18 cellular contexts compared by ENCODE assay signal in genomic region chr6:17289491-17290106, GRCh38. TPM values are rescaled to one million over a fixed set of nuclear protein-coding genes. Genes with fewer than 3 reads are reported as not detected.
DNase-seq lines count a peak whose midpoint lies in the region; ATAC-seq and TF ChIP-seq lines count a peak whose summit lies in the region.
"Had no signal": no experiment of that assay in that cellular context is flagged by ENCODE, and none has a peak within 500 bp of the region (broad histone marks: within the 10 kb centered on the region; RNA-seq: fewer than 3 reads in every experiment).

No MANE protein-coding gene starts in this region.

- H3K27me3 Mint-ChIP-seq in CD8-positive, alpha-beta T cell (ENCODE audit: low read depth), result peaks cover 21% of the 10 kb centered on the region
- H3K27me3 Mint-ChIP-seq: activated naive CD4-positive, alpha-beta T cell treated with anti-CD3 and anti-CD28 coated beads, Interleukin-2, amount 10 ng/mL, durations not matched to agents 7 days and 5 days had no signal

- TF ChIP-seq CTCF in esophagus squamous epithelium (IDR thresholded peaks at IDR 0.05) (no peak), suprapubic skin (IDR thresholded peaks at IDR 0.05) (no peak), mammary epithelial cell (conservative IDR thresholded peaks at IDR 0.05 in 1 of 2, IDR thresholded peaks at IDR 0.05 in 1 of 2; ENCODE audit: extremely low read depth in 1 of 2, insufficient read depth in 1 of 2, low read depth in 1 of 2, low read length in 2 of 2) (no peak)
- TF ChIP-seq CTCF in CD8-positive, alpha-beta T cell (IDR thresholded peaks at IDR 0.05), result no peak

- dilution Hi-C loops in mammary epithelial cell (cut with HindIII; ENCODE audit: low sequenced_read_pairs), result no loop called here

- no peaks in the 10 kb centered on the region for H3K36me3 Mint-ChIP-seq in CD8-positive, alpha-beta T cell
- H3K36me3 Mint-ChIP-seq: activated naive CD4-positive, alpha-beta T cell treated with anti-CD3 and anti-CD28 coated beads, Interleukin-2, amount 10 ng/mL, durations not matched to agents 7 days and 5 days; naive thymus-derived CD8-positive, alpha-beta T cell had no signal

- peak; percentile 79 for DNase-seq in NCI-H187 treated with DMSO at 0.1 percent for 48 hours (lab: John Stamatoyannopoulos, UW)
- no peak for DNase-seq in esophagus squamous epithelium (lab: John Stamatoyannopoulos, UW)
- DNase-seq in suprapubic skin (ENCODE audit: low spot score in 2 of 2), result no peak
- no peak for DNase-seq in NCI-H748 treated with DMSO at 0.1 percent for 48 hours (lab: John Stamatoyannopoulos, UW)
- no peak for DNase-seq in mammary epithelial cell
- no peak for DNase-seq in CD8-positive, alpha-beta T cell
- no peak for DNase-seq in stimulated activated CD4-positive, alpha-beta T cell treated with anti-CD3 and anti-CD28 coated beads, Interleukin-1b, Interleukin-23, amount 100 ng/mL, for 48 hours
- DNase-seq: activated CD8-positive, alpha-beta memory T cell treated with anti-CD3 and anti-CD28 coated beads for 24 hours; activated naive CD4-positive, alpha-beta T cell treated with anti-CD3 and anti-CD28 coated beads, Interleukin-2, amount 10 ng/mL, durations not matched to agents 7 days and 5 days; BE2C; DND-41; naive thymus-derived CD8-positive, alpha-beta T cell; NCI-H1436; NCI-H774; SHP77 treated with DMSO at 0.1 percent for 48 hours had no signal

- H3K79me2 ChIP-seq in mammary epithelial cell (ENCODE audit: insufficient read depth, low read length), result no peaks in the 10 kb centered on the region

- WGBS in esophagus squamous epithelium, 2 donors, result 55 to 68% methylated on average over 4 to 12 of the region's 13 CpGs
- WGBS in suprapubic skin, result 62% methylated on average over 13 of the region's 13 CpGs
- 81% methylated on average over 12 of the region's 13 CpGs for WGBS in mammary epithelial cell (ENCODE audit: low coverage, missing lambda C conversion rate)

- H2AFZ ChIP-seq in mammary epithelial cell (ENCODE audit: low read depth, low read length), result no peak overlapping the region

- H3K4me1 Mint-ChIP-seq in CD8-positive, alpha-beta T cell (ENCODE audit: low read depth), result no peaks in the 10 kb centered on the region
- H3K4me1 Mint-ChIP-seq: activated naive CD4-positive, alpha-beta T cell treated with anti-CD3 and anti-CD28 coated beads, Interleukin-2, amount 10 ng/mL, durations not matched to agents 7 days and 5 days; naive thymus-derived CD8-positive, alpha-beta T cell had no signal

- H3K4me1 ChIP-seq in esophagus squamous epithelium (no peaks in the 10 kb centered on the region), mucosa of rectum (ENCODE audit: control insufficient read depth in 2 of 2, insufficient read depth in 2 of 2, low read length in 2 of 2) (peaks cover 0 to 18% of the 10 kb centered on the region in 2 donors), suprapubic skin (no peaks in the 10 kb centered on the region), mammary epithelial cell (ENCODE audit: insufficient read depth, low read length) (no peaks in the 10 kb centered on the region)
- no peaks in the 10 kb centered on the region for H3K4me1 ChIP-seq in CD8-positive, alpha-beta T cell (ENCODE audit: insufficient read depth, low read length)
- H3K4me1 ChIP-seq: BE2C had no signal

- H3K36me3 ChIP-seq in esophagus squamous epithelium (no peaks in the 10 kb centered on the region), mucosa of rectum (ENCODE audit: control insufficient read depth in 2 of 2, insufficient read depth in 2 of 2, low read length in 2 of 2) (peaks cover 0 to 3% of the 10 kb centered on the region in 2 donors), suprapubic skin (no peaks in the 10 kb centered on the region), mammary epithelial cell (ENCODE audit: insufficient read depth, low read length) (no peaks in the 10 kb centered on the region)
- H3K36me3 ChIP-seq in CD8-positive, alpha-beta T cell (ENCODE audit: insufficient read depth, low read length), result no peaks in the 10 kb centered on the region
- H3K36me3 ChIP-seq: BE2C had no signal

- no peak overlapping the region for H3K9ac ChIP-seq in mucosa of rectum (ENCODE audit: low read depth in 1 of 2, low read length in 2 of 2)
- no peak overlapping the region for H3K9ac ChIP-seq in mammary epithelial cell (ENCODE audit: insufficient read depth, low read length)

- POLR2A ChIA-PET in CD8-positive, alpha-beta T cell (lab: Charles Lee), result no interaction called here

- no peak overlapping the region for H3K4me3 Mint-ChIP-seq in CD8-positive, alpha-beta T cell
- H3K4me3 Mint-ChIP-seq: activated naive CD4-positive, alpha-beta T cell treated with anti-CD3 and anti-CD28 coated beads, Interleukin-2, amount 10 ng/mL, durations not matched to agents 7 days and 5 days; naive thymus-derived CD8-positive, alpha-beta T cell had no signal

- H3K27ac ChIP-seq in esophagus squamous epithelium (peak overlapping the region in 3 of 4 donors; percentile 64 to 67 (median 66)), mucosa of rectum (ENCODE audit: low read depth in 2 of 2, low read length in 2 of 2) (peak overlapping the region; percentile 27 to 33), suprapubic skin (no peak overlapping the region), mammary epithelial cell (ENCODE audit: insufficient read depth, low read depth, low read length) (no peak overlapping the region)
- no peak overlapping the region for H3K27ac ChIP-seq in CD8-positive, alpha-beta T cell (ENCODE audit: low read depth, low read length)

- in situ Hi-C loops in mammary epithelial cell (cut with MboI; ENCODE audit: low sequenced_read_pairs in 2 of 2), result no loop called here

- H3K4me3 ChIP-seq in esophagus squamous epithelium (peak overlapping the region in 1 of 4 donors; percentile 22), mucosa of rectum (ENCODE audit: low read length in 2 of 2) (peak overlapping the region in 1 of 2 donors; percentile 27), suprapubic skin (no peak overlapping the region), mammary epithelial cell (replicated peaks in 1 of 3; ENCODE audit: insufficient read depth in 1 of 3, low read depth in 2 of 3, low read length in 3 of 3) (no peak overlapping the region)
- H3K4me3 ChIP-seq in CD8-positive, alpha-beta T cell (ENCODE audit: low read depth, low read length), result no peak overlapping the region
- H3K4me3 ChIP-seq: GM12878, K562 had no signal

- CTCF ChIA-PET in mammary epithelial cell (lab: Charles Lee; ENCODE audit: low non-redundant PET), result no interaction called here
- CTCF ChIA-PET in CD8-positive, alpha-beta T cell (lab: Charles Lee), result no interaction called here

- H3K27me3 ChIP-seq in esophagus squamous epithelium (peaks cover 0 to 25% (median 0%) of the 10 kb centered on the region in 4 donors), mucosa of rectum (ENCODE audit: control insufficient read depth in 2 of 2, insufficient read depth in 2 of 2, low read length in 2 of 2) (no peaks in the 10 kb centered on the region), suprapubic skin (peaks cover 6% of the 10 kb centered on the region), mammary epithelial cell (ENCODE audit: insufficient read depth, low read length) (no peaks in the 10 kb centered on the region)
- H3K27me3 ChIP-seq in CD8-positive, alpha-beta T cell (ENCODE audit: insufficient read depth, low read length), result peaks cover 6% of the 10 kb centered on the region
- H3K27me3 ChIP-seq: BE2C had no signal

- peak; percentile 69 for TF ChIP-seq EP300 in suprapubic skin (IDR thresholded peaks at IDR 0.05)

- intact Hi-C loops in esophagus squamous epithelium (cut with DNase I), result loop anchor here (10.0 kb wide), 1 partner anchor 295 kb away; no protein-coding TSS in a partner anchor
- intact Hi-C loops in mammary epithelial cell (cut with micrococcal nuclease), result no loop called here
- intact Hi-C loops in CD8-positive, alpha-beta T cell (cut with DNase I, micrococcal nuclease), result no loop called here

- no peak overlapping the region for H3K27ac Mint-ChIP-seq in CD8-positive, alpha-beta T cell
- H3K27ac Mint-ChIP-seq: activated naive CD4-positive, alpha-beta T cell treated with anti-CD3 and anti-CD28 coated beads, Interleukin-2, amount 10 ng/mL, durations not matched to agents 7 days and 5 days; naive thymus-derived CD8-positive, alpha-beta T cell had no signal

- no peak for TF ChIP-seq POLR2A in esophagus squamous epithelium (IDR thresholded peaks at IDR 0.05)
- no peak for TF ChIP-seq POLR2A in suprapubic skin (IDR thresholded peaks at IDR 0.05)

- ATAC-seq in CD8-positive, alpha-beta T cell, result no peak
- ATAC-seq: GM12878; K562; naive thymus-derived CD8-positive, alpha-beta T cell had no signal

- no TSS peak for BruUV-seq in mammary epithelial cell (replicated peaks; lab: Mats Ljungman, UMichigan)

- no peaks in the 10 kb centered on the region for H4K20me1 ChIP-seq in mammary epithelial cell (ENCODE audit: insufficient read depth, low read length)

- H3K9me3 ChIP-seq in esophagus squamous epithelium, result no peaks in the 10 kb centered on the region
- no peaks in the 10 kb centered on the region for H3K9me3 ChIP-seq in mucosa of rectum (ENCODE audit: control insufficient read depth in 2 of 2, low read length in 2 of 2)
- H3K9me3 ChIP-seq in suprapubic skin, result no peaks in the 10 kb centered on the region
- no peaks in the 10 kb centered on the region for H3K9me3 ChIP-seq in mammary epithelial cell (replicated peaks; ENCODE audit: insufficient read depth, low read length)
- no peaks in the 10 kb centered on the region for H3K9me3 ChIP-seq in CD8-positive, alpha-beta T cell (ENCODE audit: low read length)
- H3K9me3 ChIP-seq: BE2C had no signal

- no peaks in the 10 kb centered on the region for H3K9me3 Mint-ChIP-seq in CD8-positive, alpha-beta T cell
- H3K9me3 Mint-ChIP-seq: activated naive CD4-positive, alpha-beta T cell treated with anti-CD3 and anti-CD28 coated beads, Interleukin-2, amount 10 ng/mL, durations not matched to agents 7 days and 5 days had no signal

- no peak overlapping the region for H3K4me2 ChIP-seq in mammary epithelial cell (ENCODE audit: insufficient read depth, low read depth, low read length)

RNA-seq across cellular contexts. Expression of gene RBM24, which starts 8.4 kb away (rescaled TPM):
- 1 to 10 TPM in 1 of 4 donors, under 1 TPM in 3; 0.18 to 2.7 (median 0.61) TPM for total RNA-seq in esophagus squamous epithelium
- 1 to 10 TPM in 2 of 4 donors, under 1 TPM in 2; 0.21 to 3.1 (median 0.76) TPM for total RNA-seq in suprapubic skin
- total RNA-seq in mammary epithelial cell, result 1 to 10 TPM in 1 of 2 donors, under 1 TPM in 1; 0.49 to 4.7 TPM
- 0.54 TPM for polyA plus RNA-seq in mammary epithelial cell
- not detected for polyA minus RNA-seq in mammary epithelial cell
- 1 to 10 TPM; 2.6 to 2.7 TPM for total RNA-seq in CD8-positive, alpha-beta T cell
- total RNA-seq: K562; naive thymus-derived CD8-positive, alpha-beta T cell had no signal
- polyA plus RNA-seq: K562; naive thymus-derived CD8-positive, alpha-beta T cell had no signal

Comparison
In these comparisons a context has a peak if more than half of its experiments do, and no peak if none do; other contexts are left out.
1. H3K27ac ChIP-seq: peak in esophagus squamous epithelium (3 of 4) and mucosa of rectum (2 of 2); none in suprapubic skin (single experiment), mammary epithelial cell (single experiment) and CD8-positive, alpha-beta T cell (single experiment).